In genomic region chr16:56985962-56986360, GRCh38 we compare ENCODE assay signal across 14 cellular contexts. TPM values are rescaled to one million over a fixed set of nuclear protein-coding genes. Genes with fewer than 3 reads are reported as not detected.
DNase-seq lines count a peak whose midpoint lies in the region; ATAC-seq, FAIRE-seq and TF ChIP-seq lines count a peak whose summit lies in the region.
"Had no signal": no experiment of that assay in that cellular context is flagged by ENCODE, and none has a peak within 500 bp of the region (broad histone marks: within the 10 kb centered on the region; RNA-seq: fewer than 3 reads in every experiment).

No MANE protein-coding gene starts in this region.

- no peaks in the 10 kb centered on the region for H3F3A ChIP-seq in GM23338 (replicated peaks; ENCODE audit: low read depth)

- peak overlapping the region; percentile 60 to 99 (median 90) for H3K4me2 ChIP-seq in BLaER1 treated with 17β-estradiol and CSF1 and Interleukin-3, amounts not matched to agents 10 nM and 100 nM
- peak overlapping the region; percentile 75 for H3K4me2 ChIP-seq in HCT116 (ENCODE audit: low read length)
- peak overlapping the region; percentile 19; the same call in 1 of the 2 replicates for H3K4me2 ChIP-seq in GM12878 (ENCODE audit: control insufficient read depth, insufficient read depth)
- no peak overlapping the region for H3K4me2 ChIP-seq in GM23338

- peak overlapping the region; percentile 62 for H2AFZ ChIP-seq in HCT116 (ENCODE audit: low read depth, low read length, poor library complexity, severe bottlenecking)
- H2AFZ ChIP-seq in GM12878 (ENCODE audit: control insufficient read depth, low read depth, low read length), result no peak overlapping the region
- no peak overlapping the region for H2AFZ ChIP-seq in GM23338

- intact Hi-C loops in HCT116 (cut with micrococcal nuclease), result no loop called here
- intact Hi-C loops in GM12878 (cut with micrococcal nuclease; ENCODE audit: unreplicated experiment), result no loop called here
- intact Hi-C loops in posterior vena cava (cut with DNase I), result no loop called here

- no peak overlapping the region for H3K4me3 Mint-ChIP-seq in GM23338

- H3K27ac Mint-ChIP-seq in GM23338, result no peak overlapping the region

- no peak for FAIRE-seq in GM12878 (lab: Jason Lieb, UNC)

- WGBS in GM12878 (ENCODE audit: insufficient coverage, insufficient replicate concordance, low lambda C conversion rate, missing lambda C conversion rate), result 72% methylated on average over 2 of the region's 2 CpGs

- SMC1A ChIA-PET in GM12878 (lab: Charles Lee; ENCODE audit: uncharacterized antibody, unreplicated experiment), result interaction anchor here (2.0 to 31.6 kb wide), 5 partner anchors 17 to 59 kb away, joined by 6 to 604 read pairs (median 111); partner anchors contain the start of gene CETP

- H3K27ac ChIP-seq in BLaER1 treated with 17β-estradiol and CSF1 and Interleukin-3, amounts not matched to agents 10 nM and 100 nM, result peak overlapping the region; percentile 24 to 70 (median 51); a peak in 21 of 22 replicates
- H3K27ac ChIP-seq in HCT116 (ENCODE audit: low read depth, low read length) (peak overlapping the region; percentile 49), GM12878 (ENCODE audit: control insufficient read depth, insufficient read depth) (peak overlapping the region; percentile 54), GM23338 (ENCODE audit: low read depth) (no peak overlapping the region)

- in situ Hi-C loops in GM12878 (cut with MboI), result no loop called here

- peak overlapping the region in 9 of 11 experiments; percentile 0 to 52 (median 34); a peak in 10 of 22 replicates for H3K9ac ChIP-seq in BLaER1 treated with 17β-estradiol and CSF1 and Interleukin-3, amounts not matched to agents 10 nM and 100 nM
- H3K9ac ChIP-seq in HCT116 (ENCODE audit: low read length) (peak overlapping the region; percentile 50; the same call in 1 of the 2 replicates), GM12878 (ENCODE audit: control insufficient read depth, insufficient read depth, low read length) (peak overlapping the region; percentile 18; the same call in 1 of the 2 replicates)

- no peaks in the 10 kb centered on the region for H3K9me3 ChIP-seq in BLaER1 treated with 17β-estradiol and CSF1 and Interleukin-3, amounts not matched to agents 10 nM and 100 nM (replicated peaks in 1 of 11)
- H3K9me3 ChIP-seq in HCT116 (ENCODE audit: control insufficient read depth in 1 of 2, insufficient read depth in 1 of 2, low read depth in 1 of 2, low read length in 2 of 2) (no peaks in the 10 kb centered on the region), GM12878 (replicated peaks; ENCODE audit: control insufficient read depth, insufficient read depth, low read length) (no peaks in the 10 kb centered on the region)
- H3K9me3 ChIP-seq: testis had no signal

- H3K36me3 ChIP-seq in BLaER1 treated with 17β-estradiol and CSF1 and Interleukin-3, amounts not matched to agents 10 nM and 100 nM, result no peaks in the 10 kb centered on the region
- H3K36me3 ChIP-seq in HCT116 (ENCODE audit: control insufficient read depth in 1 of 2, insufficient read depth in 2 of 2, low read length in 2 of 2) (no peaks in the 10 kb centered on the region), GM12878 (ENCODE audit: control insufficient read depth in 2 of 2, insufficient read depth in 2 of 2, low read length in 1 of 2) (no peaks in the 10 kb centered on the region), GM23338 (ENCODE audit: insufficient read depth) (no peaks in the 10 kb centered on the region)

- BruUV-seq in HCT116 (replicated peaks; lab: Mats Ljungman, UMichigan) (no TSS peak), GM12878 (replicated peaks; lab: Mats Ljungman, UMichigan) (no TSS peak)

- no peak overlapping the region for H3K4me3 ChIP-seq in BLaER1 treated with 17β-estradiol and CSF1 and Interleukin-3, amounts not matched to agents 10 nM and 100 nM
- no peak overlapping the region for H3K4me3 ChIP-seq in HCT116 (replicated peaks in 1 of 2; ENCODE audit: low read depth in 1 of 2, low read length in 2 of 2)
- 0 out of 2 replicates have a peak overlapping the region, but pooled peaks have one; percentile 79 for H3K4me3 ChIP-seq in GM12878
- H3K4me3 ChIP-seq in GM23338, result no peak overlapping the region
- H3K4me3 ChIP-seq: testis had no signal

- no peaks in the 10 kb centered on the region; the same call in 2 of the 3 replicates for H3K9me3 Mint-ChIP-seq in GM23338

- TF ChIP-seq EP300 in GM12878 (IDR thresholded peaks at IDR 0.05; ENCODE audit: borderline replicate concordance in 1 of 2, control insufficient read depth in 1 of 2, low read depth in 2 of 2, low read length in 2 of 2), result no peak

- H3K4me1 Mint-ChIP-seq in GM23338, result peaks cover 19% of the 10 kb centered on the region

- no peaks in the 10 kb centered on the region; a peak in 1 of 22 replicates for H4K20me1 ChIP-seq in BLaER1 treated with 17β-estradiol and CSF1 and Interleukin-3, amounts not matched to agents 10 nM and 100 nM
- H4K20me1 ChIP-seq in HCT116 (ENCODE audit: insufficient read depth) (no peaks in the 10 kb centered on the region), GM12878 (ENCODE audit: control insufficient read depth, insufficient read depth) (no peaks in the 10 kb centered on the region), GM23338 (replicated peaks; ENCODE audit: insufficient read depth) (no peaks in the 10 kb centered on the region)

- H3K36me3 Mint-ChIP-seq in GM23338 (ENCODE audit: low read depth), result no peaks in the 10 kb centered on the region; the same call in 2 of the 3 replicates

- TF ChIP-seq POLR2A in HCT116 (IDR thresholded peaks at IDR 0.05; ENCODE audit: borderline replicate concordance, extremely low read depth, insufficient read depth, insufficient read length) (no peak), GM12878 (IDR thresholded peaks at IDR 0.05; ENCODE audit: low read depth, low read length) (no peak)

- H3K9me2 ChIP-seq in HCT116 (ENCODE audit: insufficient read depth), result no peaks in the 10 kb centered on the region
- no peaks in the 10 kb centered on the region for H3K9me2 ChIP-seq in GM23338 (ENCODE audit: insufficient read depth)

- ATAC-seq in HCT116 (peak; percentile 7; the same call in 1 of the 2 replicates), GM12878 (no peak), GM19467 (IDR thresholded peaks at IDR 0.05; ENCODE audit: unreplicated experiment) (no peak), GM23338 (no peak)

- TF ChIP-seq CTCF in HCT116 (IDR thresholded peaks at IDR 0.05 in 2 of 3, conservative IDR thresholded peaks at IDR 0.05 in 1 of 3; ENCODE audit: borderline replicate concordance in 1 of 3, insufficient read depth in 1 of 3, low read depth in 2 of 3, low read length in 2 of 3), result no peak
- no peak for TF ChIP-seq CTCF in GM12878 (IDR thresholded peaks at IDR 0.05 in 2 of 3, conservative IDR thresholded peaks at IDR 0.05 in 1 of 3; ENCODE audit: control insufficient read depth in 2 of 3, extremely low read depth in 1 of 3, insufficient read depth in 1 of 3, low read depth in 3 of 3, low read length in 3 of 3)
- no peak for TF ChIP-seq CTCF in GM23338 (conservative IDR thresholded peaks at IDR 0.05; ENCODE audit: low read depth in 2 of 2)

- H3K79me2 ChIP-seq in HCT116 (ENCODE audit: insufficient read depth, low read length), result no peaks in the 10 kb centered on the region
- peaks cover 41% of the 10 kb centered on the region for H3K79me2 ChIP-seq in GM12878 (ENCODE audit: control insufficient read depth, insufficient read depth, low read length)
- no peaks in the 10 kb centered on the region for H3K79me2 ChIP-seq in GM23338 (replicated peaks; ENCODE audit: insufficient read depth)

- DNase-seq in HCT116 (ENCODE audit: low read depth, low spot score), result no peak
- DNase-seq in GM12878 (ENCODE audit: low read depth, low spot score), result no peak
- DNase-seq in posterior vena cava (ENCODE audit: low spot score), result peak; percentile 22
- no peak for DNase-seq in NOMO-1 treated with dmso at 0.1 percent for 144 hours (lab: John Stamatoyannopoulos, UW; ENCODE audit: unreplicated experiment)
- DNase-seq in AG08395 (ENCODE audit: low spot score), result no peak
- DNase-seq in GM23338 (ENCODE audit: low spot score), result no peak
- DNase-seq: DMS79 treated with DMSO at 0.1 percent for 48 hours; NCI-H526 treated with DMSO at 0.1 percent for 48 hours; stimulated activated CD4-positive, alpha-beta T cell treated with anti-CD3 and anti-CD28 coated beads, Interleukin-1b, Interleukin-23, amount 100 ng/mL, for 48 hours had no signal

- POLR2A ChIA-PET in HCT116 (lab: Charles Lee) (no interaction called here), GM12878 (lab: Charles Lee) (interaction anchor here (1.0 to 15.9 kb wide), 6 partner anchors 10 to 69 kb away, joined by 3 to 343 read pairs (median 86); no protein-coding TSS in a partner anchor)

- H3K4me1 ChIP-seq in BLaER1 treated with 17β-estradiol and CSF1 and Interleukin-3, amounts not matched to agents 10 nM and 100 nM, result peaks cover 88 to 96% (median 93%) of the 10 kb centered on the region in 10 experiments
- H3K4me1 ChIP-seq in HCT116 (ENCODE audit: control insufficient read depth in 1 of 2, insufficient read depth in 2 of 2, low read length in 2 of 2), result peaks cover 32 to 50% of the 10 kb centered on the region in 2 experiments
- H3K4me1 ChIP-seq in GM12878 (ENCODE audit: control insufficient read depth, insufficient read depth, low read length), result peaks cover 48% of the 10 kb centered on the region
- H3K4me1 ChIP-seq in GM23338 (ENCODE audit: insufficient read depth), result peaks cover 10% of the 10 kb centered on the region; the same call in 1 of the 2 replicates

- H3K27me3 ChIP-seq in BLaER1 treated with 17β-estradiol and CSF1 and Interleukin-3, amounts not matched to agents 10 nM and 100 nM, result no peaks in the 10 kb centered on the region
- no peaks in the 10 kb centered on the region for H3K27me3 ChIP-seq in HCT116 (ENCODE audit: insufficient read depth, low read length)
- H3K27me3 ChIP-seq in GM12878 (replicated peaks in 1 of 2; ENCODE audit: control insufficient read depth in 2 of 2, insufficient read depth in 2 of 2, low read length in 1 of 2), result no peaks in the 10 kb centered on the region
- H3K27me3 ChIP-seq in GM23338 (ENCODE audit: insufficient read depth), result peaks cover 35% of the 10 kb centered on the region
- H3K27me3 ChIP-seq: testis had no signal

- RAD21 ChIA-PET in HCT116 (lab: Charles Lee; ENCODE audit: low non-redundant PET in 1 of 2, low total read pairs in 2 of 2, uncharacterized antibody in 2 of 2, unreplicated experiment in 2 of 2) (no interaction called here), GM12878 (lab: Charles Lee; ENCODE audit: unreplicated experiment) (interaction anchor here (5.0 to 22.4 kb wide), 4 partner anchors 16 to 60 kb away, joined by 35 to 473 read pairs (median 213); partner anchors contain the start of gene CETP)

- peaks cover 27% of the 10 kb centered on the region for H3K27me3 Mint-ChIP-seq in GM23338 (ENCODE audit: insufficient read depth, low read depth, poor library complexity)

- TF ChIP-seq RAD21 in HCT116 (IDR thresholded peaks at IDR 0.05; ENCODE audit: low read depth) (no peak), GM12878 (IDR thresholded peaks at IDR 0.05; ENCODE audit: insufficient read depth, low read depth, low read length) (no peak)

- CTCF ChIA-PET in HCT116 (lab: Charles Lee) (no interaction called here), GM12878 (lab: Yijun Ruan, JAX) (interaction anchor here (0.6 to 19.4 kb wide), 7 partner anchors 10 to 119 kb away, joined by 3 to 420 read pairs (median 8); partner anchors contain the start of gene CETP)

RNA-seq across cellular contexts. Expression of gene NLRC5, which starts 3.4 kb away (rescaled TPM):
- total RNA-seq in HCT116 (2021; ENCODE audit: unreplicated experiment) (10.4 TPM), GM12878 (2014; rRNA removed) (60.3 and 65.3 TPM in 2 replicates), GM12878 (2014; rRNA removed; fragmentation: Illumina TruSeq; extraction: Trizol) (49.2 and 54.3 TPM in 2 replicates), GM12878 (2021) (86.2 and 105 TPM in 2 replicates), posterior vena cava (10 to 100 TPM; 37.8 to 53.2 TPM)
- polyA plus RNA-seq in HCT116 (2012), result 5.1 and 5.5 TPM in 2 replicates
- total RNA-seq in GM12878 (2013; cell fraction: nucleolus; rRNA removed), result 626 and 671 TPM in 2 replicates
- 26.2 TPM for polyA plus RNA-seq in GM12878 (2011; ENCODE audit: low read depth)
- polyA plus RNA-seq in GM12878 (2011; rRNA removed) (62.1 and 88.8 TPM in 2 replicates), GM12878 (2014; fragmentation: Illumina TruSeq; extraction: Trizol) (51.5 and 73.0 TPM in 2 replicates), GM12878 (2014; fragmentation: Nextera tagmentation; extraction: Ambion mirVana) (10 to 100 TPM; 13.1 to 14.2 TPM), GM12878 (2014; rRNA removed) (83.8 and 84.2 TPM in 2 replicates), GM12878 (2016; fragmentation: Nextera tagmentation; extraction: Ambion mirVana) (10 to 100 TPM; 43.7 to 49.1 TPM), GM23338 (2016; fragmentation: Nextera tagmentation; extraction: Ambion mirVana) (1.4 and 2.3 TPM in 2 replicates)
- polyA plus RNA-seq in GM12878 (2011; cell fraction: cytosol; rRNA removed), result 73.8 and 102 TPM in 2 replicates
- polyA plus RNA-seq in GM12878 (2011; cell fraction: nucleus; rRNA removed), result 528 TPM in 2 replicates
- polyA plus RNA-seq in GM12878 (2012), result 39.6 and 49.1 TPM in 2 replicates
- 197 and 272 TPM in 2 replicates for polyA minus RNA-seq in GM12878 (2011; rRNA and poly(A)+ RNA removed)
- 42.9 and 54.2 TPM in 2 replicates for polyA minus RNA-seq in GM12878 (2011; cell fraction: cytosol; rRNA and poly(A)+ RNA removed)
- 281 and 428 TPM in 2 replicates for polyA minus RNA-seq in GM12878 (2011; cell fraction: nucleus; rRNA and poly(A)+ RNA removed)
- 3.9 and 8.1 TPM in 2 replicates for total RNA-seq in GM23338 (2014; rRNA removed; shearing (Covaris generic))

RNA-seq across cellular contexts. Expression of gene CETP, which starts 24.2 kb away (rescaled TPM):
- total RNA-seq in HCT116 (2021; ENCODE audit: unreplicated experiment) (not detected), GM12878 (2014; rRNA removed) (1.9 and 2.3 TPM in 2 replicates), GM12878 (2014; rRNA removed; fragmentation: Illumina TruSeq; extraction: Trizol) (1.2 and 1.3 TPM in 2 replicates), GM12878 (2021) (0.77 and 1.4 TPM in 2 replicates), posterior vena cava (under 1 TPM in 1 of 2 donors, not detected in 1; 0.60 TPM)
- 0.04 TPM in 1 of 2 replicates, not detected in the other for polyA plus RNA-seq in HCT116 (2012)
- 2.0 and 2.9 TPM in 2 replicates for total RNA-seq in GM12878 (2013; cell fraction: nucleolus; rRNA removed)
- polyA plus RNA-seq in GM12878 (2011; ENCODE audit: low read depth), result 0.92 TPM
- polyA plus RNA-seq in GM12878 (2011; rRNA removed) (4.5 and 6.4 TPM in 2 replicates), GM12878 (2014; fragmentation: Illumina TruSeq; extraction: Trizol) (0.90 and 1.2 TPM in 2 replicates), GM12878 (2014; fragmentation: Nextera tagmentation; extraction: Ambion mirVana) (1 to 10 TPM; 2.4 to 2.9 TPM), GM12878 (2014; rRNA removed) (1.4 and 1.5 TPM in 2 replicates), GM12878 (2016; fragmentation: Nextera tagmentation; extraction: Ambion mirVana) (1 to 10 TPM; 2.3 to 2.9 TPM), GM23338 (2016; fragmentation: Nextera tagmentation; extraction: Ambion mirVana) (0.12 TPM in 1 of 2 replicates, not detected in the other)
- 4.8 and 5.3 TPM in 2 replicates for polyA plus RNA-seq in GM12878 (2011; cell fraction: cytosol; rRNA removed)
- polyA plus RNA-seq in GM12878 (2011; cell fraction: nucleus; rRNA removed), result 2.6 and 3.7 TPM in 2 replicates
- polyA plus RNA-seq in GM12878 (2012), result 1.2 and 2.1 TPM in 2 replicates
- 3.1 and 3.4 TPM in 2 replicates for polyA minus RNA-seq in GM12878 (2011; rRNA and poly(A)+ RNA removed)
- polyA minus RNA-seq in GM12878 (2011; cell fraction: cytosol; rRNA and poly(A)+ RNA removed), result 0.94 and 1.3 TPM in 2 replicates
- polyA minus RNA-seq in GM12878 (2011; cell fraction: nucleus; rRNA and poly(A)+ RNA removed), result 0.85 and 0.96 TPM in 2 replicates
- total RNA-seq in GM23338 (2014; rRNA removed; shearing (Covaris generic)), result not detected in 2 replicates
- total RNA-seq: myocyte; T-helper 2 cell treated with Interferon-gamma antibody and Interleukin-4, amounts not matched to agents 100 ng/mL and 5 ng/mL, for 36 hours had no signal

RNA-seq across cellular contexts. Expression of gene HERPUD1, which starts 54.0 kb away (rescaled TPM):
- total RNA-seq in HCT116 (2021; ENCODE audit: unreplicated experiment) (113 TPM), GM12878 (2014; rRNA removed) (69.9 and 80.4 TPM in 2 replicates), GM12878 (2014; rRNA removed; fragmentation: Illumina TruSeq; extraction: Trizol) (102 and 107 TPM in 2 replicates), GM12878 (2021) (129 and 143 TPM in 2 replicates), posterior vena cava (100 to 1,000 TPM in 1 of 2 donors, 10 to 100 TPM in 1; 99.7 to 106 TPM)
- 120 and 132 TPM in 2 replicates for polyA plus RNA-seq in HCT116 (2012)
- total RNA-seq in GM12878 (2013; cell fraction: nucleolus; rRNA removed), result 346 and 347 TPM in 2 replicates
- 132 TPM for polyA plus RNA-seq in GM12878 (2011; ENCODE audit: low read depth)
- polyA plus RNA-seq in GM12878 (2011; rRNA removed) (119 and 178 TPM in 2 replicates), GM12878 (2014; fragmentation: Illumina TruSeq; extraction: Trizol) (138 and 149 TPM in 2 replicates), GM12878 (2014; fragmentation: Nextera tagmentation; extraction: Ambion mirVana) (10 to 100 TPM; 32.6 to 68.1 TPM), GM12878 (2014; rRNA removed) (99.0 and 129 TPM in 2 replicates), GM12878 (2016; fragmentation: Nextera tagmentation; extraction: Ambion mirVana) (100 to 1,000 TPM; 204 to 212 TPM), GM23338 (2016; fragmentation: Nextera tagmentation; extraction: Ambion mirVana) (33.6 and 41.1 TPM in 2 replicates)
- 111 and 123 TPM in 2 replicates for polyA plus RNA-seq in GM12878 (2011; cell fraction: cytosol; rRNA removed)
- polyA plus RNA-seq in GM12878 (2011; cell fraction: nucleus; rRNA removed), result 83.2 and 124 TPM in 2 replicates
- 141 and 168 TPM in 2 replicates for polyA plus RNA-seq in GM12878 (2012)
- polyA minus RNA-seq in GM12878 (2011; rRNA and poly(A)+ RNA removed), result 110 and 134 TPM in 2 replicates
- 46.4 and 58.4 TPM in 2 replicates for polyA minus RNA-seq in GM12878 (2011; cell fraction: cytosol; rRNA and poly(A)+ RNA removed)
- polyA minus RNA-seq in GM12878 (2011; cell fraction: nucleus; rRNA and poly(A)+ RNA removed), result 93.1 and 103 TPM in 2 replicates
- total RNA-seq in GM23338 (2014; rRNA removed; shearing (Covaris generic)), result 42.7 and 44.1 TPM in 2 replicates
